20 cellular contexts compared by ENCODE assay signal in the genomic region with DNA sequence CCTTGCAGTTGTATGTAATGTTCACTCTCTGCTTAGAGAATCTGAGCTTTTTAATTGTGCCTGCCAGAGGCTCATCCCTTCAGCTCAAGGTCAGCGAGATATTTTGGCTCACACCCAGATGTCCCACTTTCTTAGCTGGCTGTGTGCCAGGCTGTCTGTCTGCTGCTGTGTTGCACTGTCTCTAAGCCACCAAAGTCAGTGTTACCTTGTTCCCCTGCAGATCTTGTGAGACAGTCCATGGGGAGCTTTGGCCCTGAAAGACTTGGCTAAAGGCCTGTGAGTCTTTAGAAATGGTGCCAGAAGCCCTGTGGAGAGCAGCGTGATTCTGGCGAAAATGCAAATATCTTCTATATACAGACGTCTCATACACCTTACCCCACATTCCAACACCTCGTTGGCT.
A peak's percentile ranks its signal among the peaks of the same experiment; 100 is the strongest.
DNase-seq lines count a peak whose midpoint lies in the region; ATAC-seq, FAIRE-seq and TF ChIP-seq lines count a peak whose summit lies in the region.
"Had no signal": no experiment of that assay in that cellular context is flagged by ENCODE, and none has a peak within 500 bp of the region (broad histone marks: within the 10 kb centered on the region; RNA-seq: fewer than 3 reads in every experiment).

No MANE protein-coding gene starts in this region.

- intact Hi-C loops in K562 (cut with micrococcal nuclease): no loop called here
- intact Hi-C loops in sigmoid colon (cut with DNase I): no loop called here

- no peak for TF ChIP-seq RAD21 in K562 (CRISPR knock-in tag; conservative IDR thresholded peaks at IDR 0.05 in 1 of 2, IDR thresholded peaks at IDR 0.05 in 1 of 2)

- no peak overlapping the region for H2AFZ ChIP-seq in K562 (ENCODE audit: low read depth, low read length)

- TF ChIP-seq POLR2A in K562 (conservative IDR thresholded peaks at IDR 0.05): no peak
- no peak for TF ChIP-seq POLR2A in sigmoid colon (IDR thresholded peaks at IDR 0.05)

- in situ Hi-C loops in K562 (cut with MboI): loop anchor here (25.0 kb wide), 1 partner anchor 973 kb away; no protein-coding TSS in a partner anchor

- CTCF ChIA-PET in K562 (lab: Yijun Ruan, JAX; ENCODE audit: low intra/inter-chr PET ratio): no interaction called here

- H3K36me3 ChIP-seq in K562 (ENCODE audit: control insufficient read depth, insufficient read depth, low read length) (no peaks in the 10 kb centered on the region), sigmoid colon (no peaks in the 10 kb centered on the region)
- H3K36me3 ChIP-seq: breast epithelium had no signal

- H3K4me1 ChIP-seq in K562 (replicated peaks in 1 of 2; ENCODE audit: control insufficient read depth in 2 of 2, insufficient read depth in 2 of 2, low read length in 2 of 2) (no peaks in the 10 kb centered on the region), sigmoid colon (peaks cover 0 to 7% (median 3%) of the 10 kb centered on the region in 4 donors)
- H3K4me1 ChIP-seq: breast epithelium had no signal

- no peak for FAIRE-seq in K562 (lab: Jason Lieb, UNC)
- FAIRE-seq: GM12878 had no signal

- H3K79me2 ChIP-seq in K562 (ENCODE audit: control insufficient read depth, insufficient read depth, low read length): no peaks in the 10 kb centered on the region

- POLR2A ChIA-PET in K562 (lab: Yijun Ruan, JAX): interaction anchor here (0.7 kb wide), 1 partner anchor 436 kb away, joined by 3 read pairs; no protein-coding TSS in a partner anchor

- H3K9me3 ChIP-seq in K562 (replicated peaks; ENCODE audit: control insufficient read depth, insufficient read depth, low read depth, low read length): no peaks in the 10 kb centered on the region
- H3K9me3 ChIP-seq in sigmoid colon: no peaks in the 10 kb centered on the region
- H3K9me3 ChIP-seq: breast epithelium had no signal

- H3K4me3 ChIP-seq in K562 (no peak overlapping the region), sigmoid colon (no peak overlapping the region)
- H3K4me3 ChIP-seq: breast epithelium, GM12878 had no signal

- ATAC-seq in K562 (no peak), HG02852 (IDR thresholded peaks at IDR 0.05; ENCODE audit: unreplicated experiment) (no peak)
- ATAC-seq: GM12878; natural killer cell treated with Interleukin-12 subunit alpha and Interleukin-12 subunit beta and Interleukin-15 and Interleukin-18, amount 100 ng/mL, for 72 hours; Panc1; stimulated activated naive CD8-positive, alpha-beta T cell treated with anti-CD3 and anti-CD28 coated beads, Interleukin-15, Interleukin-2, amounts not matched to agents 100 U/mL and 50 U/mL, for 24 hours had no signal

- no peaks in the 10 kb centered on the region for H3K27me3 ChIP-seq in K562 (ENCODE audit: control insufficient read depth in 2 of 2, insufficient read depth in 2 of 2, low read length in 2 of 2)
- H3K27me3 ChIP-seq in sigmoid colon: no peaks in the 10 kb centered on the region
- H3K27me3 ChIP-seq: breast epithelium had no signal

- no TSS peak for BruUV-seq in K562 (replicated peaks; lab: Mats Ljungman, UMichigan)

- WGBS in K562 (ENCODE audit: insufficient coverage, low coverage, missing lambda C conversion rate): 0% methylated on average over 5 of the region's 5 CpGs
- whole genome bisulfite sequencing in sigmoid colon, 2 donors: 63 to 66% methylated on average over 5 of the region's 5 CpGs

- H3K9ac ChIP-seq in K562 (ENCODE audit: insufficient read depth in 1 of 2, low read depth in 2 of 2, low read length in 2 of 2): no peak overlapping the region

- DNase-seq in NCI-H2227 (lab: John Stamatoyannopoulos, UW; ENCODE audit: unreplicated experiment) (peak; percentile 21), NCI-H2227 treated with DMSO at 0.1 percent for 48 hours (lab: John Stamatoyannopoulos, UW) (no peak), NCI-H2171 (lab: John Stamatoyannopoulos, UW) (peak; percentile 14), K562 (ENCODE audit: extremely low read depth in 1 of 4, low spot score in 3 of 4) (peak in 1 of 4 experiments; percentile 1), pons (ENCODE audit: low spot score) (peak; percentile 17), sigmoid colon (no peak), cerebellum (ENCODE audit: low spot score) (no peak)
- DNase-seq: activated CD4-positive, alpha-beta T cell treated with anti-CD3 and anti-CD28 coated beads, Interleukin-2, amount 50 U/mL, for 48 hours; activated T-cell treated with anti-CD3 and anti-CD28 coated beads, Interleukin-2, amount 50 U/mL, for 48 hours; CD4-positive, CD25-positive, alpha-beta regulatory T cell; glutamatergic neuron; HCEC 1CT; immature natural killer cell; mammary epithelial cell; stimulated activated naive CD8-positive, alpha-beta T cell treated with anti-CD3 and anti-CD28 coated beads, Interleukin-15, Interleukin-2, amounts not matched to agents 100 U/mL and 50 U/mL, for 24 hours had no signal

- H3K4me2 ChIP-seq in K562 (ENCODE audit: insufficient read depth, low read length): no peak overlapping the region

- TF ChIP-seq EP300 in K562 (IDR thresholded peaks at IDR 0.05; ENCODE audit: low read length) (no peak), sigmoid colon (IDR thresholded peaks at IDR 0.05) (no peak)

- H3K9me1 ChIP-seq in K562 (ENCODE audit: control insufficient read depth, insufficient read depth, low read length): no peaks in the 10 kb centered on the region

- no peak overlapping the region for H3K27ac ChIP-seq in K562 (ENCODE audit: extremely low read depth, low read depth, low read length)
- no peak overlapping the region for H3K27ac ChIP-seq in sigmoid colon
- H3K27ac ChIP-seq: breast epithelium had no signal

- H4K20me1 ChIP-seq in K562 (replicated peaks; ENCODE audit: control insufficient read depth, insufficient read depth, low read length): no peaks in the 10 kb centered on the region

- TF ChIP-seq CTCF in K562 (IDR thresholded peaks at IDR 0.05 in 2 of 3, conservative IDR thresholded peaks at IDR 0.05 in 1 of 3; ENCODE audit: insufficient read depth in 2 of 3, low read depth in 1 of 3, low read length in 3 of 3) (no peak), sigmoid colon (IDR thresholded peaks at IDR 0.05) (no peak)

TF ChIP-seq in K562, 482 proteins besides CTCF, POLR2A, EP300 and RAD21:
- no peak for TF ChIP-seq ZNF146 (CRISPR knock-in tag; IDR thresholded peaks at IDR 0.05; ENCODE audit: unreplicated experiment)
- TF ChIP-seq CBX3 (IDR thresholded peaks at IDR 0.05; ENCODE audit: borderline replicate concordance in 1 of 2, low read length in 2 of 2): no peak
- no peak for TF ChIP-seq SIN3A (IDR thresholded peaks at IDR 0.05; ENCODE audit: borderline replicate concordance in 2 of 2, control insufficient read depth in 1 of 2, low read depth in 2 of 2, low read length in 2 of 2)
- TF ChIP-seq, protein P1, sequence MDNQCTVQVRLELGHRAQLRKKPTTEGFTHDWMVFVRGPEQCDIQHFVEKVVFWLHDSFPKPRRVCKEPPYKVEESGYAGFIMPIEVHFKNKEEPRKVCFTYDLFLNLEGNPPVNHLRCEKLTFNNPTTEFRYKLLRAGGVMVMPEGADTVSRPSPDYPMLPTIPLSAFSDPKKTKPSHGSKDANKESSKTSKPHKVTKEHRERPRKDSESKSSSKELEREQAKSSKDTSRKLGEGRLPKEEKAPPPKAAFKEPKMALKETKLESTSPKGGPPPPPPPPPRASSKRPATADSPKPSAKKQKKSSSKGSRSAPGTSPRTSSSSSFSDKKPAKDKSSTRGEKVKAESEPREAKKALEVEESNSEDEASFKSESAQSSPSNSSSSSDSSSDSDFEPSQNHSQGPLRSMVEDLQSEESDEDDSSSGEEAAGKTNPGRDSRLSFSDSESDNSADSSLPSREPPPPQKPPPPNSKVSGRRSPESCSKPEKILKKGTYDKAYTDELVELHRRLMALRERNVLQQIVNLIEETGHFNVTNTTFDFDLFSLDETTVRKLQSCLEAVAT (IDR thresholded peaks at IDR 0.05): no peak
- TF ChIP-seq, protein P2, sequence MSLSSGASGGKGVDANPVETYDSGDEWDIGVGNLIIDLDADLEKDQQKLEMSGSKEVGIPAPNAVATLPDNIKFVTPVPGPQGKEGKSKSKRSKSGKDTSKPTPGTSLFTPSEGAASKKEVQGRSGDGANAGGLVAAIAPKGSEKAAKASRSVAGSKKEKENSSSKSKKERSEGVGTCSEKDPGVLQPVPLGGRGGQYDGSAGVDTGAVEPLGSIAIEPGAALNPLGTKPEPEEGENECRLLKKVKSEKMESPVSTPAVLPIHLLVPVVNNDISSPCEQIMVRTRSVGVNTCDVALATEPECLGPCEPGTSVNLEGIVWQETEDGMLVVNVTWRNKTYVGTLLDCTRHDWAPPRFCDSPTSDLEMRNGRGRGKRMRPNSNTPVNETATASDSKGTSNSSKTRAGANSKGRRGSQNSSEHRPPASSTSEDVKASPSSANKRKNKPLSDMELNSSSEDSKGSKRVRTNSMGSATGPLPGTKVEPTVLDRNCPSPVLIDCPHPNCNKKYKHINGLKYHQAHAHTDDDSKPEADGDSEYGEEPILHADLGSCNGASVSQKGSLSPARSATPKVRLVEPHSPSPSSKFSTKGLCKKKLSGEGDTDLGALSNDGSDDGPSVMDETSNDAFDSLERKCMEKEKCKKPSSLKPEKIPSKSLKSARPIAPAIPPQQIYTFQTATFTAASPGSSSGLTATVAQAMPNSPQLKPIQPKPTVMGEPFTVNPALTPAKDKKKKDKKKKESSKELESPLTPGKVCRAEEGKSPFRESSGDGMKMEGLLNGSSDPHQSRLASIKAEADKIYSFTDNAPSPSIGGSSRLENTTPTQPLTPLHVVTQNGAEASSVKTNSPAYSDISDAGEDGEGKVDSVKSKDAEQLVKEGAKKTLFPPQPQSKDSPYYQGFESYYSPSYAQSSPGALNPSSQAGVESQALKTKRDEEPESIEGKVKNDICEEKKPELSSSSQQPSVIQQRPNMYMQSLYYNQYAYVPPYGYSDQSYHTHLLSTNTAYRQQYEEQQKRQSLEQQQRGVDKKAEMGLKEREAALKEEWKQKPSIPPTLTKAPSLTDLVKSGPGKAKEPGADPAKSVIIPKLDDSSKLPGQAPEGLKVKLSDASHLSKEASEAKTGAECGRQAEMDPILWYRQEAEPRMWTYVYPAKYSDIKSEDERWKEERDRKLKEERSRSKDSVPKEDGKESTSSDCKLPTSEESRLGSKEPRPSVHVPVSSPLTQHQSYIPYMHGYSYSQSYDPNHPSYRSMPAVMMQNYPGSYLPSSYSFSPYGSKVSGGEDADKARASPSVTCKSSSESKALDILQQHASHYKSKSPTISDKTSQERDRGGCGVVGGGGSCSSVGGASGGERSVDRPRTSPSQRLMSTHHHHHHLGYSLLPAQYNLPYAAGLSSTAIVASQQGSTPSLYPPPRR (CRISPR knock-in tag; IDR thresholded peaks at IDR 0.05; ENCODE audit: borderline replicate concordance): no peak
- TF ChIP-seq NFIC (IDR thresholded peaks at IDR 0.05): peak; percentile 57; the same call in 1 of the 2 replicates
- TF ChIP-seq MCM3 (IDR thresholded peaks at IDR 0.05): no peak
TF ChIP-seq in K562: peak in this region for 1.

Comparison
In these comparisons a context has a peak if more than half of its experiments do, and no peak if none do; other contexts are left out.
1. DNase-seq: peak in NCI-H2227 (single experiment), NCI-H2171 (single experiment) and pons (single experiment); none in NCI-H2227 treated with DMSO at 0.1 percent for 48 hours (single experiment), sigmoid colon (single experiment) and cerebellum (single experiment).